10 cellular contexts compared by ENCODE assay signal in the genomic region with DNA sequence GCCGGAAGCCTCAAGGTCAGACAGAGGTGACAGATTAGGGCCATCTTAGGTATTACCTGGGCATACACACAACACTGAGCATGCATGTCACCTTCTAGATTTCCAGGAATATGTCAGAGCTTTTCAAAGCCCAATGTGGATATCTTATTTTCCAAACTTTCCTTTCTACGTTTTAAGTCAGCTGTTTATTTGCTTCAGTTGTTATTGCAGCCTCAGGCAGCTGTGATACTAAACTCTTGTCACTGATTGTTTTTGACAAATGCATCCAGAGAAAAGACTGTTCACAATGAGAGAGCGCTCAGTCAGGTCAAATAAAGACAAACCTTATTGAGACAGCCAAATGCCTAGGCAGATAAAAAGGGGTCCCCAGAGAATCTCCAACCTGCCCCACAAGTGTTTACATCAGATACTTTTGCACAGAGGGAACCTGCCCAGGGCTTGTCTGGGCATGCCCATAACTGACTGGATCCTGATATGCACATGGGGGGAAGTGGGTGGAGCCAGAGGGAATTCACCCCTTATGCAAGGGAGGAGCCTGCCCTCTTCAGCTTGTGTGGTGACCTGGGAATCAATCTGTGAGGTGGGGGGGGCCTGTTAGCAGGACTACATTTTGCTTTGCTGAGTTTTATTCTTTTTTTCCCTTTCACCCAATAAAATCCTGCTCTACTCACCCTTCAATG. TPM values are rescaled to one million over a fixed set of nuclear protein-coding genes. Genes with fewer than 3 reads are reported as not detected.
DNase-seq lines count a peak whose midpoint lies in the region; ATAC-seq and TF ChIP-seq lines count a peak whose summit lies in the region.
"Had no signal": no experiment of that assay in that cellular context is flagged by ENCODE, and none has a peak within 500 bp of the region (broad histone marks: within the 10 kb centered on the region; RNA-seq: fewer than 3 reads in every experiment).

No MANE protein-coding gene starts in this region.

- no peak overlapping the region for H3K4me3 Mint-ChIP-seq in glutamatergic neuron (ENCODE audit: unreplicated experiment)

- no peak overlapping the region for H3K4me3 ChIP-seq in coronary artery

- peak overlapping the region; percentile 33 for H3K27ac Mint-ChIP-seq in glutamatergic neuron (ENCODE audit: unreplicated experiment)

- peaks cover 41% of the 10 kb centered on the region for H3K36me3 Mint-ChIP-seq in glutamatergic neuron (ENCODE audit: unreplicated experiment)

- no peak overlapping the region for H3K27ac ChIP-seq in coronary artery
- H3K27ac ChIP-seq: 22Rv1, VCaP had no signal

- peaks cover 5% of the 10 kb centered on the region for H3K9me3 Mint-ChIP-seq in glutamatergic neuron (ENCODE audit: unreplicated experiment)

- TF ChIP-seq CTCF in glutamatergic neuron (IDR thresholded peaks at IDR 0.05; ENCODE audit: partially characterized antibody, unreplicated experiment) (no peak), coronary artery (IDR thresholded peaks at IDR 0.05) (no peak)

- H3K27me3 Mint-ChIP-seq in glutamatergic neuron (ENCODE audit: unreplicated experiment) = peaks cover 4% of the 10 kb centered on the region

- ATAC-seq in HG02763 (IDR thresholded peaks at IDR 0.05; ENCODE audit: unreplicated experiment) (peak; percentile 81), GM19324 (IDR thresholded peaks at IDR 0.05; ENCODE audit: low FRiP score, unreplicated experiment) (no peak)

- peaks cover 2% of the 10 kb centered on the region for H3K4me1 Mint-ChIP-seq in glutamatergic neuron (ENCODE audit: low read depth, unreplicated experiment)

- peak; percentile 18 for DNase-seq in NCI-H1105 treated with DMSO at 0.1 percent for 48 hours (lab: John Stamatoyannopoulos, UW)
- no peak for DNase-seq in NCI-H1105 (lab: John Stamatoyannopoulos, UW)
- peak; percentile 89 for DNase-seq in SIG-M5 treated with dmso at 0.1 percent for 504 hours (lab: John Stamatoyannopoulos, UW; ENCODE audit: unreplicated experiment)
- peak; percentile 19 for DNase-seq in glutamatergic neuron
- DNase-seq in coronary artery (ENCODE audit: low spot score) = no peak
- no peak for DNase-seq in NCI-H187 treated with DMSO at 0.1 percent for 48 hours (lab: John Stamatoyannopoulos, UW)

RNA-seq across cellular contexts. Expression of a gene that starts 28.5 kb away (rescaled TPM):
- 57.1 TPM for total RNA-seq in glutamatergic neuron (ENCODE audit: unreplicated experiment)

RNA-seq across cellular contexts. Expression of a gene that starts 28.9 kb away (rescaled TPM):
- total RNA-seq in glutamatergic neuron (ENCODE audit: unreplicated experiment) = 13.7 TPM

Comparison
In these comparisons a context has a peak if more than half of its experiments do, and no peak if none do; other contexts are left out.
1. DNase-seq: peak in NCI-H1105 treated with DMSO at 0.1 percent for 48 hours (single experiment), SIG-M5 treated with dmso at 0.1 percent for 504 hours (single experiment) and glutamatergic neuron (single experiment); none in NCI-H1105 (single experiment), coronary artery (single experiment) and NCI-H187 treated with DMSO at 0.1 percent for 48 hours (single experiment).